ENCODE assay signal across 22 cellular contexts in the genomic region with DNA sequence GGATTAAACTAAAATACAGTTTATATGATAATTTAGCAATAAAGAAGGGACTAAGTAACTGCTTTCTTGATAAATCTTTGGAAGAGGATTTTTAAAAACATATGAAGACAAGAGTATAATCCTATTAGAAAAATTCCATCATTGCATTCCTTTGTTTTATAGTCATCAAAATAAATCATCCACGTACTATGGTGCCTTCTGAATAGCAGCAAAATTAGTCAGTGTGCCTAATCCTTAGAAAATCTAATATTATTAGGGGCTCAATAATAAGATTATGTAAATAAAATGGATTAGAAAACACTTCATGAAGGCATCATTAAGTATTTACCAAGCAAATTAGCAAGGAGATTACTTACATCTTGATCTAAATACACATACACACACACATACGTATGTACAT.
"Had no signal": no experiment of that assay in that cellular context is flagged by ENCODE, and none has a peak within 500 bp of the region (broad histone marks: within the 10 kb centered on the region; RNA-seq: fewer than 3 reads in every experiment).

No MANE protein-coding gene starts in this region.

- H3K27me3 Mint-ChIP-seq: activated naive CD8-positive, alpha-beta T cell treated with anti-CD3 and anti-CD28 coated beads, Interleukin-2, amount 50 U/mL, for 24 hours; activated T-helper 17 cell treated with anti-CD3 and anti-CD28 coated beads, Interleukin-2, amount 50 U/mL, for 72 hours; stimulated activated naive CD8-positive, alpha-beta T cell treated with anti-CD3 and anti-CD28 coated beads, Interleukin-15, Interleukin-2, amounts not matched to agents 100 ng/mL and 50 ng/mL, for 24 hours; T-cell had no signal

- H3K9me3 ChIP-seq: colonic mucosa, gastrocnemius medialis, heart left ventricle, prostate gland, right lobe of liver, spleen, upper lobe of right lung had no signal

- H3K36me3 ChIP-seq: colonic mucosa, gastrocnemius medialis, heart left ventricle, prostate gland, right lobe of liver, spleen, upper lobe of right lung had no signal

- ATAC-seq: activated naive CD8-positive, alpha-beta T cell treated with anti-CD3 and anti-CD28 coated beads, Interleukin-2, amount 50 U/mL, for 24 hours; activated T-helper 17 cell treated with anti-CD3 and anti-CD28 coated beads, Interleukin-2, amount 50 U/mL, for 72 hours; esophagus mucosa; gastrocnemius medialis; heart left ventricle; left colon; right lobe of liver; T-cell; upper lobe of right lung had no signal

- H3K4me3 ChIP-seq: colonic mucosa, gastrocnemius medialis, heart left ventricle, lung, prostate gland, right lobe of liver, spleen, upper lobe of right lung had no signal

- H3K4me3 Mint-ChIP-seq: activated naive CD8-positive, alpha-beta T cell treated with anti-CD3 and anti-CD28 coated beads, Interleukin-2, amount 50 U/mL, for 24 hours; activated T-helper 17 cell treated with anti-CD3 and anti-CD28 coated beads, Interleukin-2, amount 50 U/mL, for 72 hours; mesothelial cell of epicardium; neural crest cell; stimulated activated naive CD8-positive, alpha-beta T cell treated with anti-CD3 and anti-CD28 coated beads, Interleukin-15, Interleukin-2, amounts not matched to agents 100 ng/mL and 50 ng/mL, for 24 hours; T-cell had no signal

- H3K4me1 Mint-ChIP-seq: activated naive CD8-positive, alpha-beta T cell treated with anti-CD3 and anti-CD28 coated beads, Interleukin-2, amount 50 U/mL, for 24 hours; activated T-helper 17 cell treated with anti-CD3 and anti-CD28 coated beads, Interleukin-2, amount 50 U/mL, for 72 hours; neural crest cell; T-cell had no signal

- DNase-seq: activated CD4-positive, alpha-beta T cell treated with anti-CD3 and anti-CD28 coated beads for 1 hour; activated CD4-positive, alpha-beta T cell treated with anti-CD3 and anti-CD28 coated beads, Interleukin-2, amount 50 U/mL, for 48 hours; activated naive CD4-positive, alpha-beta T cell treated with Interleukin-2 at 50 U/mL for 16 hours; activated naive CD8-positive, alpha-beta T cell treated with anti-CD3 and anti-CD28 coated beads, Interleukin-2, amount 50 U/mL, for 24 hours; colonic mucosa; gastrocnemius medialis; heart left ventricle; left colon; right lobe of liver; spleen; T-cell; T1000; upper lobe of right lung had no signal

- H3K4me1 ChIP-seq: colonic mucosa, gastrocnemius medialis, heart left ventricle, prostate gland, right lobe of liver, spleen, upper lobe of right lung had no signal

- H3K27ac Mint-ChIP-seq: activated naive CD8-positive, alpha-beta T cell treated with anti-CD3 and anti-CD28 coated beads, Interleukin-2, amount 50 U/mL, for 24 hours; activated T-helper 17 cell treated with anti-CD3 and anti-CD28 coated beads, Interleukin-2, amount 50 U/mL, for 72 hours; stimulated activated naive CD8-positive, alpha-beta T cell treated with anti-CD3 and anti-CD28 coated beads, Interleukin-15, Interleukin-2, amounts not matched to agents 100 ng/mL and 50 ng/mL, for 24 hours; T-cell had no signal

- FAIRE-seq: endometrium, islet of Langerhans had no signal

- H3K9me3 Mint-ChIP-seq: activated naive CD8-positive, alpha-beta T cell treated with anti-CD3 and anti-CD28 coated beads, Interleukin-2, amount 50 U/mL, for 24 hours; activated T-helper 17 cell treated with anti-CD3 and anti-CD28 coated beads, Interleukin-2, amount 50 U/mL, for 72 hours; neural crest cell; stimulated activated naive CD8-positive, alpha-beta T cell treated with anti-CD3 and anti-CD28 coated beads, Interleukin-15, Interleukin-2, amounts not matched to agents 100 ng/mL and 50 ng/mL, for 24 hours had no signal

- H3K36me3 Mint-ChIP-seq: mesothelial cell of epicardium, T-cell had no signal
